26 cellular contexts compared by ENCODE assay signal in the genomic region with DNA sequence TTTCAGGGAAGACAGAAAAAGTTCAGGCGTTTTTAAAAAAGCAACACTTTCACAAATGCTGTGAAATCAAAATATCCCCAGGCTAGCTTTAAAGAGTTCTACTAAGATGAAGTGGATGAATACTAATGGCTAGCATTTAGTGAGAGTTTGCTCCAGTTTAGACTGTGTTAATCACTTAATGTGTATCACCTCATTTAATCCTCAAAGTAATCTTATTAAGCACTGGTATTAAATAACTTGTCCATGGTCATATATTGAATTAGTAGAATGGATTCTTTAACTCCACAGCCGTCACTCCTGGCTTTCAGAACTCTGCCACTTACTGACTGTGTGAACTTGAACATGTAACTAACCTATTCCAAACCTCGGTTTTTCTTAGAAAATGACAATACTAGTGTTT.
"Had no signal": no experiment of that assay in that cellular context is flagged by ENCODE, and none has a peak within 500 bp of the region (broad histone marks: within the 10 kb centered on the region; RNA-seq: fewer than 3 reads in every experiment).

No MANE protein-coding gene starts in this region.

- H3K9me3 ChIP-seq: Peyer's patch, SJCRH30, SK-N-SH had no signal

- H3K27me3 Mint-ChIP-seq: activated naive CD8-positive, alpha-beta T cell treated with anti-CD3 and anti-CD28 coated beads for 36 hours had no signal

- H3K4me1 ChIP-seq: Peyer's patch, SJCRH30 had no signal

- H3K36me3 Mint-ChIP-seq: activated naive CD4-positive, alpha-beta T cell treated with anti-CD3 and anti-CD28 coated beads, Interleukin-2, amount 10 ng/mL, durations not matched to agents 7 days and 5 days; activated naive CD8-positive, alpha-beta T cell treated with anti-CD3 and anti-CD28 coated beads for 36 hours had no signal

- H3K4me3 Mint-ChIP-seq: activated CD8-positive, alpha-beta T cell treated with anti-CD3 and anti-CD28 coated beads for 36 hours; activated naive CD4-positive, alpha-beta T cell treated with anti-CD3 and anti-CD28 coated beads, Interleukin-2, amount 10 ng/mL, durations not matched to agents 7 days and 5 days; activated naive CD8-positive, alpha-beta T cell treated with anti-CD3 and anti-CD28 coated beads for 36 hours; activated T-cell treated with anti-CD3 and anti-CD28 coated beads, Interleukin-2, amount 50 U/mL, for 72 hours had no signal

- DNase-seq: activated CD4-positive, alpha-beta T cell treated with anti-CD3 and anti-CD28 coated beads for 4 hours; activated CD8-positive, alpha-beta memory T cell treated with anti-CD3 and anti-CD28 coated beads, Interleukin-2, amount 50 U/mL, for 4 hours; activated CD8-positive, alpha-beta T cell treated with anti-CD3 and anti-CD28 coated beads for 36 hours; activated gamma-delta T cell treated with Interleukin-2 at 50 U/mL for 16 hours; activated naive CD4-positive, alpha-beta T cell treated with anti-CD3 and anti-CD28 coated beads, Interleukin-2, amount 10 ng/mL, durations not matched to agents 7 days and 5 days; activated naive CD8-positive, alpha-beta T cell treated with anti-CD3 and anti-CD28 coated beads for 36 hours; activated T-cell treated with anti-CD3 and anti-CD28 coated beads, Interleukin-2, amount 50 U/mL, for 72 hours; anterior cingulate cortex; Kasumi-1; KBM-7; NCI-H1105 treated with DMSO at 0.1 percent for 48 hours; NCI-H146; NCI-H187 treated with DMSO at 0.1 percent for 48 hours; NCI-H2081 treated with DMSO at 0.1 percent for 48 hours; NCI-H446 treated with DMSO at 0.1 percent for 48 hours; NCI-H524 treated with DMSO at 0.1 percent for 48 hours; NCI-H748 treated with DMSO at 0.1 percent for 48 hours; Peyer's patch; Right ventricle myocardium superior; SJCRH30; SK-N-SH; T-helper 1 cell had no signal

- H3K9ac ChIP-seq: SK-N-SH had no signal

- H3K27ac Mint-ChIP-seq: activated CD8-positive, alpha-beta T cell treated with anti-CD3 and anti-CD28 coated beads for 36 hours; activated naive CD4-positive, alpha-beta T cell treated with anti-CD3 and anti-CD28 coated beads, Interleukin-2, amount 10 ng/mL, durations not matched to agents 7 days and 5 days; activated naive CD8-positive, alpha-beta T cell treated with anti-CD3 and anti-CD28 coated beads for 36 hours; activated T-cell treated with anti-CD3 and anti-CD28 coated beads, Interleukin-2, amount 50 U/mL, for 72 hours; activated T-helper 2 cell treated with anti-CD3 and anti-CD28 coated beads, Interferon-gamma antibody, Interleukin-2, Interleukin-4, amounts not matched to agents 10 μg/mL and 5 μg/mL and 100 μg/mL, durations not matched to agents 14 hours and 24 hours and 36 hours had no signal

- H3K4me2 ChIP-seq: SK-N-SH had no signal

- ATAC-seq: activated CD4-positive, CD25-positive, alpha-beta regulatory T cell treated with anti-CD3 and anti-CD28 coated beads, Interleukin-2, amount 50 U/mL, for 24 hours; activated CD8-positive, alpha-beta T cell treated with anti-CD3 and anti-CD28 coated beads for 36 hours; activated T-cell treated with anti-CD3 and anti-CD28 coated beads, Interleukin-2, amount 50 U/mL, for 72 hours had no signal

- H3K4me1 Mint-ChIP-seq: activated naive CD4-positive, alpha-beta T cell treated with anti-CD3 and anti-CD28 coated beads, Interleukin-2, amount 10 ng/mL, durations not matched to agents 7 days and 5 days; activated naive CD8-positive, alpha-beta T cell treated with anti-CD3 and anti-CD28 coated beads for 36 hours had no signal

- H3K27ac ChIP-seq: Peyer's patch, RWPE1, SJCRH30, VCaP had no signal

- H3K27me3 ChIP-seq: Peyer's patch, SJCRH30 had no signal

- H3K9me3 Mint-ChIP-seq: activated CD8-positive, alpha-beta T cell treated with anti-CD3 and anti-CD28 coated beads for 36 hours; activated naive CD4-positive, alpha-beta T cell treated with anti-CD3 and anti-CD28 coated beads, Interleukin-2, amount 10 ng/mL, durations not matched to agents 7 days and 5 days; activated naive CD8-positive, alpha-beta T cell treated with anti-CD3 and anti-CD28 coated beads for 36 hours; activated T-cell treated with anti-CD3 and anti-CD28 coated beads, Interleukin-2, amount 50 U/mL, for 72 hours; activated T-helper 2 cell treated with anti-CD3 and anti-CD28 coated beads, Interferon-gamma antibody, Interleukin-2, Interleukin-4, amounts not matched to agents 10 μg/mL and 5 μg/mL and 100 μg/mL, durations not matched to agents 14 hours and 24 hours and 36 hours had no signal
